In the genomic region with DNA sequence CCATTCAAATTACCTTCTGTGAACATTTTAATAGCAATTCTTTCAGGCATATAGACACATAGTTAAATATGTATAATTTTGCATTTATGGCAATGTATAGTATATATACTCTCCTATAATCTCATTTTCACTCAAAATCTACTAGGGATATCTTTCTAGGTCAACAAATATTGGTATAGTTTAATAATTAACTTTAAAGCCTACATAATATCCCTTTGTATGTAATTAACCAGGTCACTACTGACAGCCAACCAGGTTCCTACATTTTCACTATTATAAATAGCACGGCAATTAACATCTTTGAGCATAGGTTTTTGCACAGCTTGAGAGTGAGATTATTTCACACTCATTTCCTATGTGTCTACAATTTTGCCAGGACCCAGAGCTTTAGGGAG, we compare ENCODE assay signal across 6 cellular contexts. TPM values are rescaled to one million over a fixed set of nuclear protein-coding genes. Genes with fewer than 3 reads are reported as not detected.
"Had no signal": no experiment of that assay in that cellular context is flagged by ENCODE, and none has a peak within 500 bp of the region (broad histone marks: within the 10 kb centered on the region; RNA-seq: fewer than 3 reads in every experiment).

No MANE protein-coding gene starts in this region.

- FAIRE-seq: HTR-8/SVneo had no signal

- H3K4me3 ChIP-seq: GM23338 had no signal

- H2AFZ ChIP-seq: GM23338 had no signal

- H3K4me2 ChIP-seq: GM23338 had no signal

RNA-seq across cellular contexts. Expression of gene OR2AG2, which starts 15.8 kb away (rescaled TPM):
- polyA plus RNA-seq: IgD-negative memory B cell had no signal

RNA-seq across cellular contexts. Expression of gene OR2AG1, which starts 26.9 kb away (rescaled TPM):
- total RNA-seq: GM23338, H1, H9, HT-29 had no signal
- polyA plus RNA-seq: H1, IgD-negative memory B cell had no signal

RNA-seq across cellular contexts. Expression of gene OR6A2, which starts 43.5 kb away (rescaled TPM):
- polyA plus RNA-seq: IgD-negative memory B cell had no signal
